Comparison of ENCODE assay signal across 16 cellular contexts in genomic region chrX:24858004-24858746, GRCh38.
"Had no signal": no experiment of that assay in that cellular context is flagged by ENCODE, and none has a peak within 500 bp of the region (broad histone marks: within the 10 kb centered on the region; RNA-seq: fewer than 3 reads in every experiment).

No MANE protein-coding gene starts in this region.

- DNase-seq: activated CD4-positive, alpha-beta T cell treated with anti-CD3 and anti-CD28 coated beads for 4 hours; activated CD8-positive, alpha-beta memory T cell treated with anti-CD3 and anti-CD28 coated beads, Interleukin-2, amount 50 U/mL, for 48 hours; activated CD8-positive, alpha-beta T cell treated with anti-CD3 and anti-CD28 coated beads, Interleukin-2, amount 10 ng/mL, durations not matched to agents 7 days and 5 days; activated naive CD8-positive, alpha-beta T cell treated with anti-CD3 and anti-CD28 coated beads, Interleukin-2, amount 50 U/mL, for 24 hours; erythroblast; gastrocnemius medialis; heart right ventricle; left ventricle myocardium inferior; occipital lobe; right cardiac atrium; stimulated activated CD4-positive, alpha-beta T cell treated with anti-CD3 and anti-CD28 coated beads, Interleukin-12 subunit alpha, Interleukin-12 subunit beta, amount 100 ng/mL, for 4 hours; stimulated activated CD4-positive, alpha-beta T cell treated with anti-CD3 and anti-CD28 coated beads, Interleukin-2, amount 100 ng/mL, for 48 hours; stimulated activated CD8-positive, alpha-beta memory T cell treated with anti-CD3 and anti-CD28 coated beads, Interleukin-4, amount 100 ng/mL, for 48 hours; stimulated activated naive CD8-positive, alpha-beta T cell treated with anti-CD3 and anti-CD28 coated beads, Interleukin-15, Interleukin-2, amounts not matched to agents 100 U/mL and 50 U/mL, for 24 hours; T-helper 1 cell; upper lobe of left lung had no signal

- H3K27ac ChIP-seq: gastrocnemius medialis, heart right ventricle, left ventricle myocardium inferior, upper lobe of left lung had no signal

- H3K4me3 ChIP-seq: gastrocnemius medialis, heart right ventricle, left ventricle myocardium inferior, upper lobe of left lung had no signal

- H3K27me3 ChIP-seq: gastrocnemius medialis, heart right ventricle, upper lobe of left lung had no signal
